In genomic region chr1:25439287-25439686, GRCh38 we compare ENCODE assay signal across 7 cellular contexts.
"Had no signal": no experiment of that assay in that cellular context is flagged by ENCODE, and none has a peak within 500 bp of the region (broad histone marks: within the 10 kb centered on the region; RNA-seq: fewer than 3 reads in every experiment).

No MANE protein-coding gene starts in this region.

- ATAC-seq: GM23338, K562 had no signal

- H3K4me3 ChIP-seq: GM23338, K562 had no signal

- DNase-seq: H9, HCEC 1CT, IMR-90, KG1 had no signal

- H3K27ac ChIP-seq: HL-60 had no signal
